Comparison of ENCODE assay signal across 8 cellular contexts in the genomic region with DNA sequence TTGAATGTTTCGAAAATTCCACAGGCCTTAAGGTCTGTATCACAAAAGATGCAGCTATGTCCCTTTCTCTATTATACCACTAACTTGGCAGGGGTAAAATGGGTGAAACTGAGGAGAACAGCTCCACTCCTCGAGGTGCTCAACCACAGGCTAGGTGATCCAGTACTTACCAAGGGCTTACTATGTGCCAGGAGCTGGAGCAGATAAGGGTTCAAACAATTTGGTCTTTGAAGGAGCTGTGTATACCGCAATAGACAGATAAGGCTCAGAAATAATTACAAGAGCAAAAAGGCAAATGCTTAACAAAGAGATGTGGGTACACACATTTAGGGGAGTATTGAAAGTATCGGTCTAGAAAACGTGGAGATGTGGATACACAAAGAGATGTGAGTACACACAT. TPM values are rescaled to one million over a fixed set of nuclear protein-coding genes. Genes with fewer than 3 reads are reported as not detected.
DNase-seq lines count a peak whose midpoint lies in the region; ATAC-seq, FAIRE-seq and TF ChIP-seq lines count a peak whose summit lies in the region.

No MANE protein-coding gene starts in this region.

- peak overlapping the region; percentile 94 for H3K9ac ChIP-seq in keratinocyte (ENCODE audit: control insufficient read depth, extremely low read depth, insufficient read depth, low read length)

- dilution Hi-C loops in keratinocyte (cut with MboI; ENCODE audit: extremely low pct_ligation_motif_present, low sequenced_read_pairs): no loop called here

- H3K9me3 ChIP-seq in keratinocyte (ENCODE audit: control insufficient read depth, low read depth, low read length) (no peaks in the 10 kb centered on the region), tibial artery (no peaks in the 10 kb centered on the region)

- peak overlapping the region; percentile 90 for H3K27ac ChIP-seq in keratinocyte (ENCODE audit: control insufficient read depth, insufficient read depth, low read length)
- peak overlapping the region in 1 of 2 donors; percentile 86 for H3K27ac ChIP-seq in tibial artery

- H3K4me3 ChIP-seq in keratinocyte (ENCODE audit: control insufficient read depth in 2 of 3, extremely low read depth in 1 of 3, insufficient read depth in 2 of 3, low read depth in 1 of 3, low read length in 3 of 3): peak overlapping the region; percentile 76 to 97 (median 93)
- peak overlapping the region; percentile 68 to 78 for H3K4me3 ChIP-seq in tibial artery

- no peak for TF ChIP-seq CTCF in keratinocyte (optimal IDR thresholded peaks at IDR 0.05 in 1 of 3, IDR thresholded peaks at IDR 0.05 in 1 of 3, conservative IDR thresholded peaks at IDR 0.05 in 1 of 3; ENCODE audit: extremely low read depth in 1 of 3, insufficient read depth in 2 of 3, low read length in 3 of 3)
- no peak for TF ChIP-seq CTCF in tibial artery (IDR thresholded peaks at IDR 0.05)

- no peaks in the 10 kb centered on the region for H3K27me3 Mint-ChIP-seq in activated T-cell treated with anti-CD3 and anti-CD28 coated beads, Interleukin-2, amount 50 U/mL, for 72 hours (ENCODE audit: low read depth)
- H3K27me3 Mint-ChIP-seq in activated T-helper 2 cell treated with anti-CD3 and anti-CD28 coated beads, Interferon-gamma antibody, Interleukin-2, Interleukin-4, amounts not matched to agents 10 μg/mL and 5 μg/mL and 100 μg/mL, durations not matched to agents 14 hours and 24 hours and 36 hours (ENCODE audit: low read depth): no peaks in the 10 kb centered on the region

- H3K9me1 ChIP-seq in keratinocyte (ENCODE audit: control insufficient read depth, extremely low read depth, insufficient read depth, low read length): peaks cover 3% of the 10 kb centered on the region

- H3K36me3 ChIP-seq in keratinocyte (ENCODE audit: control insufficient read depth in 2 of 2, extremely low read depth in 1 of 2, insufficient read depth in 2 of 2, low read length in 2 of 2) (peaks cover 11 to 16% of the 10 kb centered on the region in 2 experiments), tibial artery (peaks cover 0 to 19% (median 3%) of the 10 kb centered on the region in 3 donors)

- no peak overlapping the region for H2AFZ ChIP-seq in keratinocyte (ENCODE audit: control insufficient read depth, low read length)

- H3K4me3 Mint-ChIP-seq in activated T-cell treated with anti-CD3 and anti-CD28 coated beads, Interleukin-2, amount 50 U/mL, for 72 hours: peak overlapping the region; percentile 93 to 95
- H3K4me3 Mint-ChIP-seq in activated T-helper 2 cell treated with anti-CD3 and anti-CD28 coated beads, Interferon-gamma antibody, Interleukin-2, Interleukin-4, amounts not matched to agents 10 μg/mL and 5 μg/mL and 100 μg/mL, durations not matched to agents 14 hours and 24 hours and 36 hours (ENCODE audit: low read depth): peak overlapping the region; percentile 84

- peaks cover 1% of the 10 kb centered on the region in 2 donors for H3K9me3 Mint-ChIP-seq in activated T-cell treated with anti-CD3 and anti-CD28 coated beads, Interleukin-2, amount 50 U/mL, for 72 hours
- no peaks in the 10 kb centered on the region for H3K9me3 Mint-ChIP-seq in activated T-helper 2 cell treated with anti-CD3 and anti-CD28 coated beads, Interferon-gamma antibody, Interleukin-2, Interleukin-4, amounts not matched to agents 10 μg/mL and 5 μg/mL and 100 μg/mL, durations not matched to agents 14 hours and 24 hours and 36 hours

- H3K27me3 ChIP-seq in keratinocyte (ENCODE audit: control insufficient read depth, extremely low read depth, insufficient read depth, low read length) (no peaks in the 10 kb centered on the region), tibial artery (no peaks in the 10 kb centered on the region)

- peak overlapping the region; percentile 89 for H3K4me2 ChIP-seq in keratinocyte (ENCODE audit: control insufficient read depth, extremely low read depth, insufficient read depth, low read depth, low read length)

- peaks cover 42% of the 10 kb centered on the region for H3K4me1 Mint-ChIP-seq in activated T-cell treated with anti-CD3 and anti-CD28 coated beads, Interleukin-2, amount 50 U/mL, for 72 hours (ENCODE audit: low read depth)
- peaks cover 24% of the 10 kb centered on the region for H3K4me1 Mint-ChIP-seq in activated T-helper 2 cell treated with anti-CD3 and anti-CD28 coated beads, Interferon-gamma antibody, Interleukin-2, Interleukin-4, amounts not matched to agents 10 μg/mL and 5 μg/mL and 100 μg/mL, durations not matched to agents 14 hours and 24 hours and 36 hours (ENCODE audit: low read depth)

- peaks cover 26% of the 10 kb centered on the region for H4K20me1 ChIP-seq in keratinocyte (ENCODE audit: control insufficient read depth, extremely low read depth, insufficient read depth, low read length)

- no peak for FAIRE-seq in keratinocyte (lab: Jason Lieb, UNC)

- intact Hi-C loops in activated T-helper 2 cell treated with anti-CD3 and anti-CD28 coated beads, Interferon-gamma antibody, Interleukin-2, Interleukin-4, amounts not matched to agents 10 μg/mL and 5 μg/mL and 100 μg/mL, durations not matched to agents 14 hours and 24 hours and 36 hours (cut with micrococcal nuclease): loop anchor here (1.0 to 10.0 kb wide), 4 partner anchors 16 to 85 kb away; partner anchors contain the start of gene SBK1
- intact Hi-C loops in tibial artery (cut with DNase I; ENCODE audit: low total_unique reads): loop anchor here (5.0 to 10.0 kb wide), 2 partner anchors 285 to 663 kb away; partner anchors contain the start of genes APOBR, CLN3 and GTF3C1

- H3K79me2 ChIP-seq in keratinocyte (ENCODE audit: control insufficient read depth, insufficient read depth, low read length): peaks cover 60% of the 10 kb centered on the region

- ATAC-seq in activated T-cell treated with anti-CD3 and anti-CD28 coated beads, Interleukin-2, amount 50 U/mL, for 72 hours (replicated peaks in 1 of 2): no peak

- peaks cover 18 to 25% of the 10 kb centered on the region in 2 donors for H3K36me3 Mint-ChIP-seq in activated T-cell treated with anti-CD3 and anti-CD28 coated beads, Interleukin-2, amount 50 U/mL, for 72 hours (ENCODE audit: insufficient read depth in 2 of 2)
- peaks cover 49% of the 10 kb centered on the region for H3K36me3 Mint-ChIP-seq in activated T-helper 2 cell treated with anti-CD3 and anti-CD28 coated beads, Interferon-gamma antibody, Interleukin-2, Interleukin-4, amounts not matched to agents 10 μg/mL and 5 μg/mL and 100 μg/mL, durations not matched to agents 14 hours and 24 hours and 36 hours (ENCODE audit: low read depth)

- peaks cover 26% of the 10 kb centered on the region for H3K4me1 ChIP-seq in keratinocyte (ENCODE audit: control insufficient read depth, extremely low read depth, insufficient read depth, low read length)
- H3K4me1 ChIP-seq in tibial artery: peaks cover 0 to 25% (median 11%) of the 10 kb centered on the region in 4 donors

- DNase-seq in activated T-cell treated with anti-CD3 and anti-CD28 coated beads, Interleukin-2, amount 50 U/mL, for 72 hours: no peak
- no peak for DNase-seq in activated T-cell treated with anti-CD3 and anti-CD28 coated beads, Interleukin-2, amount 50 U/mL, for 1 hour
- DNase-seq in activated T-helper 2 cell treated with anti-CD3 and anti-CD28 coated beads, Interferon-gamma antibody, Interleukin-2, Interleukin-4, amounts not matched to agents 10 μg/mL and 5 μg/mL and 100 μg/mL, durations not matched to agents 14 hours and 24 hours and 36 hours (ENCODE audit: low spot score): no peak
- DNase-seq in keratinocyte (ENCODE audit: low read depth, low spot score): no peak
- DNase-seq in tibial artery: no peak
- no peak for DNase-seq in SHP77 (lab: John Stamatoyannopoulos, UW)
- DNase-seq in ureter (ENCODE audit: low spot score): no peak
- no peak for DNase-seq in islet precursor cell

- H3K27ac Mint-ChIP-seq in activated T-cell treated with anti-CD3 and anti-CD28 coated beads, Interleukin-2, amount 50 U/mL, for 72 hours: peak overlapping the region; percentile 82
- peak overlapping the region; percentile 87 for H3K27ac Mint-ChIP-seq in activated T-helper 2 cell treated with anti-CD3 and anti-CD28 coated beads, Interferon-gamma antibody, Interleukin-2, Interleukin-4, amounts not matched to agents 10 μg/mL and 5 μg/mL and 100 μg/mL, durations not matched to agents 14 hours and 24 hours and 36 hours

RNA-seq across cellular contexts. Expression of gene XPO6, which starts 1.5 kb away (rescaled TPM):
- total RNA-seq in activated T-cell treated with anti-CD3 and anti-CD28 coated beads, Interleukin-2, amount 50 U/mL, for 72 hours: 100 to 1,000 TPM; 276 to 279 TPM
- total RNA-seq in activated T-helper 2 cell treated with anti-CD3 and anti-CD28 coated beads, Interferon-gamma antibody, Interleukin-2, Interleukin-4, amounts not matched to agents 10 μg/mL and 5 μg/mL and 100 μg/mL, durations not matched to agents 14 hours and 24 hours and 36 hours: 227 and 230 TPM in 2 replicates
- 111 to 127 TPM (median 114 TPM) in 3 replicates for polyA plus RNA-seq in keratinocyte
- 65.0 TPM for polyA plus RNA-seq in keratinocyte (2011; ENCODE audit: low read depth)
- 125 and 145 TPM in 2 replicates for polyA plus RNA-seq in keratinocyte (2011; cell fraction: cytosol; rRNA removed)
- 184 and 202 TPM in 2 replicates for polyA plus RNA-seq in keratinocyte (2011; cell fraction: nucleus; rRNA removed)
- polyA plus RNA-seq in keratinocyte (2012; ENCODE audit: low replicate concordance): 54.3 and 83.4 TPM in 2 replicates
- polyA minus RNA-seq in keratinocyte: 211 to 400 TPM (median 230 TPM) in 3 replicates
- polyA minus RNA-seq in keratinocyte (2011; cell fraction: cytosol; rRNA and poly(A)+ RNA removed): 181 TPM
- polyA minus RNA-seq in keratinocyte (2011; cell fraction: nucleus; rRNA and poly(A)+ RNA removed): 136 and 217 TPM in 2 replicates
- 145 TPM for total RNA-seq in ureter
